8 cellular contexts compared by ENCODE assay signal in the genomic region with DNA sequence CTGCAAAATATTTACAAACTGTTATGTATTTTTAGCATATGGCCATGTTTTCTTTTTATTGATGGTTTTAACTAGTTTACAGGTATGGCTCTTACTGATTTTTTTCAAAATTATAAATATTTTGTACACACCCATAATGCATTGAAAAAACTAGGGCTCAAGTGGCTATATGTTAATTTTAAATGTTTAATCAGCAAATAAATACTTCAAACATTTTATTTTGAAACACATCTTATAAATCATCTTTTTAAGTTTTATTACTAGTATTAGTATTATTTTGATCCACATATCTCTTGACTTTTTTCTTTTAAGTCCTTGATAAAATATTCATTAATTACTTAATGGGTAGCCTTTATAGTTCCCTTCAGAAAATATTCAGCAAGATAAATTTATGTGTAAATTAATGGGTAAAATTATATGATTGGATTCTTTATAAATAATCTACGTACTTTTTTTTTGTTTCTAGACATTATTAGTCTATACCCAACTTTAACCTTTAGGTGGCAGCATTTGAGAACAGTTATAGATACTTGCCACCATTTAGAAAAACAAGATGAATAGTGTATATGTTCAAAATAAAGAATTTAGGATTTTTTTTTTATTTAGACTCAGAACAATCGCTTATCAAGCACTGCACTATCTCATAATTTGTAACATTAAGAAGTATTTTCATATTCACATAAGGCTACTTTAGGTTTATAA.
A peak's percentile ranks its signal among the peaks of the same experiment; 100 is the strongest.
DNase-seq lines count a peak whose midpoint lies in the region; ATAC-seq and TF ChIP-seq lines count a peak whose summit lies in the region.

No MANE protein-coding gene starts in this region.

- H3K27me3 ChIP-seq in NT2/D1 (ENCODE audit: insufficient read depth, insufficient read length) (no peaks in the 10 kb centered on the region), foreskin keratinocyte (no peaks in the 10 kb centered on the region), thyroid gland (no peaks in the 10 kb centered on the region), stomach (no peaks in the 10 kb centered on the region)
- no peaks in the 10 kb centered on the region for H3K27me3 ChIP-seq in effector memory CD4-positive, alpha-beta T cell (replicated peaks; ENCODE audit: control insufficient read depth, insufficient read depth, low read length, poor library complexity, severe bottlenecking)

- H3K36me3 ChIP-seq in NT2/D1 (ENCODE audit: insufficient read depth, insufficient read length, low read length) (no peaks in the 10 kb centered on the region), thyroid gland (no peaks in the 10 kb centered on the region), stomach (no peaks in the 10 kb centered on the region)
- H3K36me3 ChIP-seq in effector memory CD4-positive, alpha-beta T cell (ENCODE audit: control insufficient read depth, insufficient read depth, low read length) = no peaks in the 10 kb centered on the region

- H3K4me1 ChIP-seq in NT2/D1 (ENCODE audit: insufficient read depth, insufficient read length) (no peaks in the 10 kb centered on the region), foreskin keratinocyte (no peaks in the 10 kb centered on the region), thyroid gland (no peaks in the 10 kb centered on the region), stomach (no peaks in the 10 kb centered on the region)
- no peaks in the 10 kb centered on the region for H3K4me1 ChIP-seq in effector memory CD4-positive, alpha-beta T cell (ENCODE audit: control insufficient read depth, insufficient read depth, low read length, poor library complexity, severe bottlenecking)

- TF ChIP-seq CTCF in foreskin keratinocyte (conservative IDR thresholded peaks at IDR 0.05) (peak; percentile 58), thyroid gland (IDR thresholded peaks at IDR 0.05) (peak in 3 of 6 experiments; percentile 13 to 37 (median 22)), stomach (IDR thresholded peaks at IDR 0.05) (no peak)

- WGBS in thyroid gland, 2 donors = 15 to 17% methylated on average over 2 of the region's 2 CpGs
- WGBS in stomach, 5 donors = 9 to 23% (median 17%) methylated on average over 2 of the region's 2 CpGs

- H3K27ac ChIP-seq in foreskin keratinocyte (no peak overlapping the region), thyroid gland (no peak overlapping the region), stomach (no peak overlapping the region)
- no peak overlapping the region for H3K27ac ChIP-seq in effector memory CD4-positive, alpha-beta T cell (ENCODE audit: insufficient read depth, low read length, poor library complexity, severe bottlenecking)

- H3K9me3 ChIP-seq in NT2/D1 (ENCODE audit: insufficient read depth, low read length) (no peaks in the 10 kb centered on the region; the same call in 1 of the 2 replicates), thyroid gland (no peaks in the 10 kb centered on the region), stomach (no peaks in the 10 kb centered on the region)
- H3K9me3 ChIP-seq in effector memory CD4-positive, alpha-beta T cell (ENCODE audit: control insufficient read depth, low read length) = no peaks in the 10 kb centered on the region

- ATAC-seq in HG02885 (IDR thresholded peaks at IDR 0.05; ENCODE audit: poor library complexity, unreplicated experiment) = peak; percentile 75
- no peak for ATAC-seq in foreskin keratinocyte
- ATAC-seq in GM19452 (IDR thresholded peaks at IDR 0.05; ENCODE audit: unreplicated experiment) = no peak

- intact Hi-C loops in thyroid gland (cut with DNase I) (no loop called here), stomach (cut with DNase I; ENCODE audit: low total_unique reads) (no loop called here)

- no peak overlapping the region for H3K4me3 ChIP-seq in NT2/D1 (ENCODE audit: insufficient read length, low read depth)
- no peak overlapping the region for H3K4me3 ChIP-seq in thyroid gland (replicated peaks in 1 of 3)
- no peak overlapping the region for H3K4me3 ChIP-seq in stomach
- no peak overlapping the region for H3K4me3 ChIP-seq in effector memory CD4-positive, alpha-beta T cell (ENCODE audit: insufficient read depth, low read depth, low read length, poor library complexity, severe bottlenecking)

- no peak for TF ChIP-seq EP300 in stomach (IDR thresholded peaks at IDR 0.05)

- no peak overlapping the region for H3K9ac ChIP-seq in NT2/D1 (ENCODE audit: insufficient read length, low read depth)

- peak; percentile 36 for DNase-seq in GM03348 (ENCODE audit: low spot score)
- DNase-seq in NT2/D1 (ENCODE audit: low read depth, low spot score) = peak; percentile 2
- DNase-seq in foreskin keratinocyte = peak in 1 of 2 donors; percentile 19
- no peak for DNase-seq in thyroid gland
- no peak for DNase-seq in stomach
- no peak for DNase-seq in effector memory CD4-positive, alpha-beta T cell

- TF ChIP-seq POLR2A in thyroid gland (IDR thresholded peaks at IDR 0.05) (no peak), stomach (IDR thresholded peaks at IDR 0.05) (no peak)

Comparison
In these comparisons a context has a peak if more than half of its experiments do, and no peak if none do; other contexts are left out.
1. DNase-seq: peak in GM03348 (single experiment) and NT2/D1 (single experiment); none in thyroid gland (0 of 2), stomach (single experiment) and effector memory CD4-positive, alpha-beta T cell (0 of 3).